12 cellular contexts compared by ENCODE assay signal in the genomic region with DNA sequence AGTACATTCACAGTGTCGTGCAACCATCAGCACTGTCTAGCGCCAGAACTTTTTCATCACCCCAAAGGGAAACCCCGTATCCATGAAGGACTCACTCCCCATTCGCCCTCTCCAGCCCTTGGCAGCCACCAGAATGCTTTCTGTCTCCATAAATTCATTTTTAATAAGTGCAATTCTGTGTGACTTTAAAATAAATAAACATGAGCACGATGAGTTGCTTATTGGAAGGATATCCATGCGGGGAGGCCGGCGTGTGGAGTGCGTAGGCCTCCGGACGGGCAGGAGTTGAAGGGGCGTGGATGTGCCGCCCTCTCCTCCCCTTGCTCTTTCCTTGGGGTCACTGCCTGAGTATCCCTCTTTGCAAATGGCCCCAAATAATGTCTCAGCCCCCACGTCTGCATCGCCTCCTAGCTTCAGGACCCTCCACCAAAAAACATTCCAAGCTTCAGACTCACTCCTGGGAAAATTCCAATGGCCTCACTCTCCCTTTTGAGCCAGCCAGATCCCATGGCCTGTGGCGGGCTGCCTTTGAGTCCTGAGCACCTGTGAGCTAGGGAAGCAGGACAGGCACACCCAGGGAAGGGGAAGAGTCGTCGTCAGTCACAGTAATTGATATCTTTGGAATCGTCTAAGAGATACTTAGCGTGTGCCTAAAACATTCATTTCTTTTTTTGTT.
DNase-seq lines count a peak whose midpoint lies in the region; ATAC-seq and TF ChIP-seq lines count a peak whose summit lies in the region.
"Had no signal": no experiment of that assay in that cellular context is flagged by ENCODE, and none has a peak within 500 bp of the region (broad histone marks: within the 10 kb centered on the region; RNA-seq: fewer than 3 reads in every experiment).

No MANE protein-coding gene starts in this region.

- no peak for DNase-seq in breast epithelium (ENCODE audit: low spot score in 2 of 2)
- DNase-seq in mammary epithelial cell: no peak
- no peak for DNase-seq in lower lobe of right lung
- DNase-seq in upper lobe of right lung: no peak
- no peak for DNase-seq in BE2C
- DNase-seq in OCI-M1 (lab: John Stamatoyannopoulos, UW): no peak
- DNase-seq: activated effector memory CD4-positive, alpha-beta T cell treated with Interleukin-2 at 50 U/mL for 16 hours; AML-193; NCI-H526 treated with DMSO at 0.1 percent for 48 hours had no signal

- H3K36me3 Mint-ChIP-seq in activated naive CD8-positive, alpha-beta T cell: no peaks in the 10 kb centered on the region

- H3K4me2 ChIP-seq in mammary epithelial cell (ENCODE audit: insufficient read depth, low read depth, low read length): no peak overlapping the region

- H3K27ac Mint-ChIP-seq in activated naive CD8-positive, alpha-beta T cell: peak overlapping the region; percentile 100

- H3K9me3 Mint-ChIP-seq in activated naive CD8-positive, alpha-beta T cell (ENCODE audit: low read depth): no peaks in the 10 kb centered on the region

- ATAC-seq in lower lobe of right lung (no peak), upper lobe of right lung (no peak), GM19324 (IDR thresholded peaks at IDR 0.05; ENCODE audit: low FRiP score, unreplicated experiment) (no peak)

- peak overlapping the region; percentile 82 for H3K4me3 Mint-ChIP-seq in activated naive CD8-positive, alpha-beta T cell

- peaks cover 94% of the 10 kb centered on the region for H3K79me2 ChIP-seq in mammary epithelial cell (ENCODE audit: insufficient read depth, low read length)

- H3K4me1 ChIP-seq in breast epithelium (peaks cover 18 to 45% of the 10 kb centered on the region in 2 donors), mammary epithelial cell (ENCODE audit: insufficient read depth, low read length) (peaks cover 46% of the 10 kb centered on the region), lower lobe of right lung (peaks cover 80% of the 10 kb centered on the region), upper lobe of right lung (peaks cover 73% of the 10 kb centered on the region), BE2C (peaks cover 16% of the 10 kb centered on the region)

- 98% methylated on average over 20 of the region's 20 CpGs for WGBS in mammary epithelial cell (ENCODE audit: low coverage, missing lambda C conversion rate)

- no peak overlapping the region for H2AFZ ChIP-seq in mammary epithelial cell (ENCODE audit: low read depth, low read length)

- H3K4me3 ChIP-seq in breast epithelium (no peak overlapping the region), mammary epithelial cell (replicated peaks in 1 of 3; ENCODE audit: insufficient read depth in 1 of 3, low read depth in 2 of 3, low read length in 3 of 3) (no peak overlapping the region), lower lobe of right lung (no peak overlapping the region), upper lobe of right lung (no peak overlapping the region), BE2C (ENCODE audit: low read depth, low read length) (no peak overlapping the region)

- CTCF ChIA-PET in mammary epithelial cell (lab: Charles Lee; ENCODE audit: low non-redundant PET): no interaction called here

- TF ChIP-seq CTCF in breast epithelium (IDR thresholded peaks at IDR 0.05): no peak
- TF ChIP-seq CTCF in mammary epithelial cell (conservative IDR thresholded peaks at IDR 0.05 in 1 of 2, IDR thresholded peaks at IDR 0.05 in 1 of 2; ENCODE audit: extremely low read depth in 1 of 2, insufficient read depth in 1 of 2, low read depth in 1 of 2, low read length in 2 of 2): no peak
- TF ChIP-seq CTCF in lower lobe of right lung (IDR thresholded peaks at IDR 0.05): no peak
- no peak for TF ChIP-seq CTCF in upper lobe of right lung (IDR thresholded peaks at IDR 0.05)
- no peak for TF ChIP-seq CTCF in BE2C (IDR thresholded peaks at IDR 0.05; ENCODE audit: low read depth, low read length)

- peak overlapping the region; percentile 19 to 73 for H3K27ac ChIP-seq in breast epithelium
- no peak overlapping the region for H3K27ac ChIP-seq in mammary epithelial cell (ENCODE audit: insufficient read depth, low read depth, low read length)
- H3K27ac ChIP-seq in lower lobe of right lung: peak overlapping the region; percentile 81
- H3K27ac ChIP-seq in upper lobe of right lung: peak overlapping the region; percentile 70
- H3K27ac ChIP-seq: epithelial cell of prostate had no signal

- intact Hi-C loops in breast epithelium (cut with DNase I; ENCODE audit: low total_unique reads) (no loop called here), mammary epithelial cell (cut with micrococcal nuclease) (no loop called here), lower lobe of right lung (cut with DNase I) (no loop called here), upper lobe of right lung (cut with DNase I) (no loop called here)

- in situ Hi-C loops in mammary epithelial cell (cut with MboI; ENCODE audit: low sequenced_read_pairs in 2 of 2): no loop called here

- H3K27me3 ChIP-seq in breast epithelium: no peaks in the 10 kb centered on the region
- H3K27me3 ChIP-seq in mammary epithelial cell (ENCODE audit: insufficient read depth, low read length): no peaks in the 10 kb centered on the region
- no peaks in the 10 kb centered on the region for H3K27me3 ChIP-seq in lower lobe of right lung (ENCODE audit: low read depth)
- H3K27me3 ChIP-seq in upper lobe of right lung: no peaks in the 10 kb centered on the region
- H3K27me3 ChIP-seq in BE2C: no peaks in the 10 kb centered on the region

- H4K20me1 ChIP-seq in mammary epithelial cell (ENCODE audit: insufficient read depth, low read length): no peaks in the 10 kb centered on the region

- dilution Hi-C loops in mammary epithelial cell (cut with HindIII; ENCODE audit: low sequenced_read_pairs): no loop called here

- H3K9me3 ChIP-seq in breast epithelium (no peaks in the 10 kb centered on the region), mammary epithelial cell (replicated peaks; ENCODE audit: insufficient read depth, low read length) (no peaks in the 10 kb centered on the region), lower lobe of right lung (no peaks in the 10 kb centered on the region), upper lobe of right lung (no peaks in the 10 kb centered on the region), BE2C (no peaks in the 10 kb centered on the region)

- no peaks in the 10 kb centered on the region for H3K36me3 ChIP-seq in breast epithelium
- no peaks in the 10 kb centered on the region for H3K36me3 ChIP-seq in mammary epithelial cell (ENCODE audit: insufficient read depth, low read length)
- H3K36me3 ChIP-seq in lower lobe of right lung: no peaks in the 10 kb centered on the region
- no peaks in the 10 kb centered on the region for H3K36me3 ChIP-seq in upper lobe of right lung
- H3K36me3 ChIP-seq in BE2C: no peaks in the 10 kb centered on the region; the same call in none of the 2 replicates

- BruUV-seq in mammary epithelial cell (replicated peaks; lab: Mats Ljungman, UMichigan): no TSS peak

- no peak for TF ChIP-seq POLR2A in breast epithelium (IDR thresholded peaks at IDR 0.05)

- H3K27me3 Mint-ChIP-seq in activated naive CD8-positive, alpha-beta T cell: no peaks in the 10 kb centered on the region

- no peak overlapping the region for H3K9ac ChIP-seq in mammary epithelial cell (ENCODE audit: insufficient read depth, low read length)

- H3K4me1 Mint-ChIP-seq in activated naive CD8-positive, alpha-beta T cell (ENCODE audit: low read depth): peaks cover 76% of the 10 kb centered on the region
